In the genomic region with DNA sequence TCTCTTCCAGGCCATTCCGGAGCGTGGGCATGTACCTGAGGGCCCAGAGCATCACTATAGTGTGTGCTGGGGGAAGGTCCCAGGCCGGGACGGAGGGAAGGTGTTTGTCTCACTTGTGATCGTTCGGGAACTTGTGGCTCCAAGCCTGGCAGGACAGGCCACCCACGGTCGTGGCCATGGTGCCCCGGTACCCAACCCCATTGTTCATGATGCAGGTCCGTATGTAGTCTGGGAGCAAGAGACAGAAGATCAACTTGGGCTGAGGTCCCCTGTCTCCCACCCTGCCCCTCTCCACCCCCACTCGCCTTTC, we compare ENCODE assay signal across 8 cellular contexts. TPM values are rescaled to one million over a fixed set of nuclear protein-coding genes. Genes with fewer than 3 reads are reported as not detected.
DNase-seq lines count a peak whose midpoint lies in the region; ATAC-seq and TF ChIP-seq lines count a peak whose summit lies in the region.
"Not testable (repeated sequence)": the region's sequence is repeated elsewhere in the genome, so short reads cannot be mapped to it uniquely, and the experiment has no call there.
"Had no signal": no experiment of that assay in that cellular context is flagged by ENCODE, and none has a peak within 500 bp of the region (broad histone marks: within the 10 kb centered on the region; RNA-seq: fewer than 3 reads in every experiment).

No MANE protein-coding gene starts in this region.

- H3K4me1 Mint-ChIP-seq in activated CD8-positive, alpha-beta T cell treated with anti-CD3 and anti-CD28 coated beads, Interleukin-2, amount 10 ng/mL, durations not matched to agents 7 days and 5 days (ENCODE audit: low read depth); stimulated activated naive CD8-positive, alpha-beta T cell treated with anti-CD3 and anti-CD28 coated beads, Interleukin-15, amount 100 ng/mL, for 72 hours: not testable (repeated sequence)

- not testable (repeated sequence) for H3K27ac Mint-ChIP-seq in activated CD8-positive, alpha-beta T cell treated with anti-CD3 and anti-CD28 coated beads, Interleukin-2, amount 10 ng/mL, durations not matched to agents 7 days and 5 days; stimulated activated naive CD8-positive, alpha-beta T cell treated with anti-CD3 and anti-CD28 coated beads, Interleukin-15, amount 100 ng/mL, for 72 hours

- H3K36me3 ChIP-seq in HUES6 (ENCODE audit: control insufficient read depth, insufficient read depth, low read length); iPS-15b (ENCODE audit: control insufficient read depth, insufficient read depth, low read length): not testable (repeated sequence)

- H3K36me3 Mint-ChIP-seq in activated CD8-positive, alpha-beta T cell treated with anti-CD3 and anti-CD28 coated beads, Interleukin-2, amount 10 ng/mL, durations not matched to agents 7 days and 5 days (ENCODE audit: low read depth): not testable (repeated sequence)

- H3K4me3 ChIP-seq in HUES6 (ENCODE audit: low read depth, low read length) (peak overlapping the region; percentile 36; the same call in 1 of the 2 replicates), iPS-15b (ENCODE audit: low read depth, low read length) (peak overlapping the region; percentile 26)

- H3K27ac ChIP-seq in HUES6 (ENCODE audit: low read depth, low read length): not testable (repeated sequence)

- not testable (repeated sequence) for TF ChIP-seq CTCF in omental fat pad (IDR thresholded peaks at IDR 0.05)

- CTCF ChIA-PET in activated CD8-positive, alpha-beta T cell treated with anti-CD3 and anti-CD28 coated beads, Interleukin-2, amount 10 ng/mL, durations not matched to agents 7 days and 5 days (lab: Charles Lee): not testable (repeated sequence)

- not testable (repeated sequence) for H3K27me3 Mint-ChIP-seq in activated CD8-positive, alpha-beta T cell treated with anti-CD3 and anti-CD28 coated beads, Interleukin-2, amount 10 ng/mL, durations not matched to agents 7 days and 5 days (ENCODE audit: low read depth)
- H3K27me3 Mint-ChIP-seq in stimulated activated naive CD8-positive, alpha-beta T cell treated with anti-CD3 and anti-CD28 coated beads, Interleukin-15, amount 100 ng/mL, for 72 hours: peaks cover 14% of the 10 kb centered on the region

- not testable (repeated sequence) for ATAC-seq in activated CD8-positive, alpha-beta T cell treated with anti-CD3 and anti-CD28 coated beads, Interleukin-2, amount 10 ng/mL, durations not matched to agents 7 days and 5 days
- ATAC-seq in esophagus mucosa (peak; percentile 12), omental fat pad (ENCODE audit: low FRiP score) (peak; percentile 6)
- peak; percentile 18 for ATAC-seq in stimulated activated naive CD8-positive, alpha-beta T cell treated with anti-CD3 and anti-CD28 coated beads, Interleukin-15, amount 100 ng/mL, for 72 hours

- not testable (repeated sequence) for H3K9ac ChIP-seq in HUES6 (ENCODE audit: low read length); iPS-15b (ENCODE audit: low read depth, low read length)

- not testable (repeated sequence) for H3K9me3 ChIP-seq in HUES6 (ENCODE audit: control insufficient read depth, insufficient read depth, low read depth, low read length); iPS-15b (ENCODE audit: control insufficient read depth, insufficient read depth, low read length)

- not testable (repeated sequence) for H3K9me3 Mint-ChIP-seq in activated CD8-positive, alpha-beta T cell treated with anti-CD3 and anti-CD28 coated beads, Interleukin-2, amount 10 ng/mL, durations not matched to agents 7 days and 5 days (ENCODE audit: insufficient read depth); stimulated activated naive CD8-positive, alpha-beta T cell treated with anti-CD3 and anti-CD28 coated beads, Interleukin-15, amount 100 ng/mL, for 72 hours

- peaks cover 11% of the 10 kb centered on the region; the same call in 1 of the 2 replicates for H3K27me3 ChIP-seq in HUES6 (ENCODE audit: control insufficient read depth, insufficient read depth, low read length)
- H3K27me3 ChIP-seq in iPS-15b (ENCODE audit: control insufficient read depth, insufficient read depth, low read length): peaks cover 13% of the 10 kb centered on the region

- peak; percentile 4 for DNase-seq in activated CD8-positive, alpha-beta T cell treated with anti-CD3 and anti-CD28 coated beads, Interleukin-2, amount 10 ng/mL, durations not matched to agents 7 days and 5 days
- not testable (repeated sequence) for DNase-seq in omental fat pad (ENCODE audit: low spot score); stimulated activated naive CD8-positive, alpha-beta T cell treated with anti-CD3 and anti-CD28 coated beads, Interleukin-15, amount 100 ng/mL, for 72 hours

- not testable (repeated sequence) for H3K4me3 Mint-ChIP-seq in activated CD8-positive, alpha-beta T cell treated with anti-CD3 and anti-CD28 coated beads, Interleukin-2, amount 10 ng/mL, durations not matched to agents 7 days and 5 days; stimulated activated naive CD8-positive, alpha-beta T cell treated with anti-CD3 and anti-CD28 coated beads, Interleukin-15, amount 100 ng/mL, for 72 hours

- POLR2A ChIA-PET in activated CD8-positive, alpha-beta T cell treated with anti-CD3 and anti-CD28 coated beads, Interleukin-2, amount 10 ng/mL, durations not matched to agents 7 days and 5 days (lab: Charles Lee): not testable (repeated sequence)

- H3K4me1 ChIP-seq in HUES6 (ENCODE audit: control insufficient read depth, insufficient read depth, low read length); iPS-15b (ENCODE audit: control insufficient read depth, insufficient read depth, low read length): not testable (repeated sequence)

RNA-seq across cellular contexts. Expression of gene RNU1-4, which starts 20.1 kb away (rescaled TPM):
- total RNA-seq in activated CD8-positive, alpha-beta T cell treated with anti-CD3 and anti-CD28 coated beads, Interleukin-2, amount 10 ng/mL, durations not matched to agents 7 days and 5 days: 1,000 to 10,000 TPM; 1,730 to 2,232 TPM
- 6,387 TPM for total RNA-seq in esophagus mucosa
- under 1 TPM; under 0.01 TPM for total RNA-seq in omental fat pad
- total RNA-seq: GM23248, H4 had no signal

Comparison
In these comparisons a context has a peak if more than half of its experiments do, and no peak if none do; other contexts are left out.
1. RNA of gene RNU1-4, which starts 20.1 kb away (total RNA-seq): 6,387 TPM in esophagus mucosa (single experiment) and 1,730 to 2,232 TPM in activated CD8-positive, alpha-beta T cell treated with anti-CD3 and anti-CD28 coated beads, Interleukin-2, amount 10 ng/mL, durations not matched to agents 7 days and 5 days; under 0.01 TPM in omental fat pad; every median in the first group is over 1,000 times any median in the second.